In the genomic region with DNA sequence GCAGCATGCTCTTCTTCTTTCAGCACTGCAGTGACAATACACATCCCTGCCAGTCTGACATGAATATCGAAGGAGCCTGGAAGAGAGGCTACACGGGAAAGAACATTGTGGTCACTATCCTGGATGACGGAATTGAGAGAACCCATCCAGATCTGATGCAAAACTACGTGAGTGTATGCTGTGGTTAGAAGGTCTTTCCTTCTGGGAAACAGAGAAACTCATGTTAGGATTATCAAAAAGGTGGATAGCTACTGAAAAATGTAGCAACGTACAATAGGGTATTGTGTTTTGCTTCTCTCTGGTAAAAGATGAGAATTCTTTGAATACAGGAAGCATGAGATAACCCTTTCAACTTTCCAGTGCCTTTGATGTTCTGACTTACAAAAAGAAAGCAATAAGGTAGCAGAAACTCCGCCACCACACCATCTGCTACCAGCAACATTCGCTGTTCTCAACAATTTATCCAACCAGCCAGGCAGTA, we compare ENCODE assay signal across 12 cellular contexts.
DNase-seq lines count a peak whose midpoint lies in the region; ATAC-seq, FAIRE-seq and TF ChIP-seq lines count a peak whose summit lies in the region.
"Had no signal": no experiment of that assay in that cellular context is flagged by ENCODE, and none has a peak within 500 bp of the region (broad histone marks: within the 10 kb centered on the region; RNA-seq: fewer than 3 reads in every experiment).

No MANE protein-coding gene starts in this region.

- no peaks in the 10 kb centered on the region for H3K9me3 Mint-ChIP-seq in activated T-cell treated with anti-CD3 and anti-CD28 coated beads, Interleukin-2, amount 50 U/mL, for 4 hours
- H3K9me3 Mint-ChIP-seq: dendritic cell treated with granulocyte-macrophage colony-stimulating factor and Interleukin-4, amounts not matched to agents 40 ng/mL and 50 ng/mL, for 4 days had no signal

- H3K4me1 Mint-ChIP-seq in activated T-cell treated with anti-CD3 and anti-CD28 coated beads, Interleukin-2, amount 50 U/mL, for 4 hours (ENCODE audit: low read depth), result peaks cover 85% of the 10 kb centered on the region

- H3K4me3 ChIP-seq in fibroblast of mammary gland (ENCODE audit: control insufficient read depth, low read depth, low read length), result no peak overlapping the region

- peak overlapping the region; percentile 51 for H3K4me3 Mint-ChIP-seq in activated T-cell treated with anti-CD3 and anti-CD28 coated beads, Interleukin-2, amount 50 U/mL, for 4 hours
- H3K4me3 Mint-ChIP-seq: dendritic cell treated with granulocyte-macrophage colony-stimulating factor and Interleukin-4, amounts not matched to agents 40 ng/mL and 50 ng/mL, for 4 days had no signal

- peaks cover 2% of the 10 kb centered on the region for H3K36me3 Mint-ChIP-seq in activated T-cell treated with anti-CD3 and anti-CD28 coated beads, Interleukin-2, amount 50 U/mL, for 4 hours (ENCODE audit: insufficient read depth)

- FAIRE-seq in urothelium cell line (lab: Jason Lieb, UNC), result peak; percentile 32
- FAIRE-seq: HTR-8/SVneo had no signal

- H3K27me3 Mint-ChIP-seq in activated T-cell treated with anti-CD3 and anti-CD28 coated beads, Interleukin-2, amount 50 U/mL, for 4 hours (ENCODE audit: low read depth), result no peaks in the 10 kb centered on the region
- H3K27me3 Mint-ChIP-seq: dendritic cell treated with granulocyte-macrophage colony-stimulating factor and Interleukin-4, amounts not matched to agents 40 ng/mL and 50 ng/mL, for 4 days had no signal

- peak; percentile 79 to 87 for ATAC-seq in activated T-cell treated with anti-CD3 and anti-CD28 coated beads, Interleukin-2, amount 50 U/mL, for 4 hours
- no peak for ATAC-seq in omental fat pad (ENCODE audit: low FRiP score)

- peak; percentile 20 for DNase-seq in stimulated activated CD8-positive, alpha-beta memory T cell treated with anti-CD3 and anti-CD28 coated beads, Interleukin-12 subunit alpha, Interleukin-12 subunit beta, amount 100 ng/mL, for 1 hour (ENCODE audit: low read depth)
- DNase-seq in stimulated activated CD8-positive, alpha-beta memory T cell treated with anti-CD3 and anti-CD28 coated beads, Interleukin-4, amount 100 ng/mL, for 48 hours, result no peak
- peak; percentile 17 for DNase-seq in activated T-cell treated with anti-CD3 and anti-CD28 coated beads, Interleukin-2, amount 50 U/mL, for 4 hours
- peak; percentile 3 for DNase-seq in fibroblast of mammary gland (ENCODE audit: low read depth)
- peak; percentile 80 for DNase-seq in urothelium cell line (ENCODE audit: low spot score)
- DNase-seq in medulla oblongata (ENCODE audit: extremely low spot score), result no peak
- DNase-seq in cerebellar cortex (ENCODE audit: low spot score), result no peak
- DNase-seq in omental fat pad (ENCODE audit: low spot score), result no peak
- DNase-seq: head of caudate nucleus, NCI-H2107 had no signal

- TF ChIP-seq CTCF in fibroblast of mammary gland (conservative IDR thresholded peaks at IDR 0.05; ENCODE audit: control insufficient read depth, insufficient read depth, low read depth, low read length) (no peak), omental fat pad (IDR thresholded peaks at IDR 0.05) (no peak)

Comparison
In these comparisons a context has a peak if more than half of its experiments do, and no peak if none do; other contexts are left out.
1. DNase-seq: peak in stimulated activated CD8-positive, alpha-beta memory T cell treated with anti-CD3 and anti-CD28 coated beads, Interleukin-12 subunit alpha, Interleukin-12 subunit beta, amount 100 ng/mL, for 1 hour (single experiment), activated T-cell treated with anti-CD3 and anti-CD28 coated beads, Interleukin-2, amount 50 U/mL, for 4 hours (single experiment), fibroblast of mammary gland (single experiment) and urothelium cell line (single experiment); none in stimulated activated CD8-positive, alpha-beta memory T cell treated with anti-CD3 and anti-CD28 coated beads, Interleukin-4, amount 100 ng/mL, for 48 hours (single experiment), medulla oblongata (single experiment), cerebellar cortex (single experiment) and omental fat pad (single experiment).